Comparison of ENCODE assay signal across 9 cellular contexts in the genomic region with DNA sequence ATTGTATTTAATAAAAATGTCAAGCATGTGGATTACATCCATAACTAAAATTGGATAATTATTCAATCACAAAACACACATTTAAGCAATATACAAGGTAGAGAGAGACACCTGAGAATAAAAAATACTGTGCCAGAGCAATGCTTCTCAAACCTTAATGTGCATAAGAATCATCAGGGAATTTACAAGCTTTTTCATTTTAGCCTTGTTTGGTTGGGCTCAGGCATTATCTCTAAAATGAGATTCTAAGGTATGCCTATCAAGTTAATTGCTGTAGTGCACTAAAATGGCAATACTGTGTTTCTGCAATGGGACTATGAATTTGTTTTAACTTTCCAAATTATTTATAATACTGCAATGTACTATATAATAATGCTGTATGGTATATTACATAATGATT. TPM values are rescaled to one million over a fixed set of nuclear protein-coding genes. Genes with fewer than 3 reads are reported as not detected.
DNase-seq lines count a peak whose midpoint lies in the region; ATAC-seq and TF ChIP-seq lines count a peak whose summit lies in the region.
"Had no signal": no experiment of that assay in that cellular context is flagged by ENCODE, and none has a peak within 500 bp of the region (broad histone marks: within the 10 kb centered on the region; RNA-seq: fewer than 3 reads in every experiment).

No MANE protein-coding gene starts in this region.

- H3K27me3 ChIP-seq in A673 (replicated peaks; ENCODE audit: insufficient read depth, low read depth, low read length, poor library complexity) (no peaks in the 10 kb centered on the region), HUES6 (ENCODE audit: control insufficient read depth, insufficient read depth, low read length) (no peaks in the 10 kb centered on the region), mucosa of stomach (ENCODE audit: control insufficient read depth, insufficient read depth, low read length) (no peaks in the 10 kb centered on the region)

- TF ChIP-seq CTCF in A673 (conservative IDR thresholded peaks at IDR 0.05; ENCODE audit: low read depth, low read length), result no peak
- TF ChIP-seq CTCF in cardiac fibroblast (IDR thresholded peaks at IDR 0.05; ENCODE audit: low read depth, low read length), result no peak

- POLR2A ChIA-PET in A673 (lab: Charles Lee; ENCODE audit: low non-redundant PET), result no interaction called here

- peaks cover 14% of the 10 kb centered on the region for H3K36me3 ChIP-seq in A673 (ENCODE audit: insufficient read depth, low read length, poor library complexity, severe bottlenecking)
- peaks cover 12% of the 10 kb centered on the region for H3K36me3 ChIP-seq in HUES6 (ENCODE audit: control insufficient read depth, insufficient read depth, low read length)
- H3K36me3 ChIP-seq in mucosa of stomach (ENCODE audit: control insufficient read depth, insufficient read depth, low read length), result no peaks in the 10 kb centered on the region

- no peak for ATAC-seq in HG03432 (IDR thresholded peaks at IDR 0.05; ENCODE audit: unreplicated experiment)
- ATAC-seq in GM21528 (IDR thresholded peaks at IDR 0.05; ENCODE audit: low FRiP score, unreplicated experiment), result no peak
- ATAC-seq in GM19324 (IDR thresholded peaks at IDR 0.05; ENCODE audit: low FRiP score, unreplicated experiment), result no peak

- H3K4me3 ChIP-seq in A673 (ENCODE audit: low read depth, low read length, poor library complexity, severe bottlenecking), result peak overlapping the region; percentile 90
- H3K4me3 ChIP-seq in HUES6 (ENCODE audit: low read depth, low read length), result peak overlapping the region; percentile 90
- peak overlapping the region; percentile 68 to 72 for H3K4me3 ChIP-seq in cardiac fibroblast (replicated peaks in 1 of 2; ENCODE audit: low read depth in 2 of 2, low read length in 2 of 2)
- H3K4me3 ChIP-seq in mucosa of stomach (ENCODE audit: low read length), result peak overlapping the region; percentile 80

- DNase-seq in A673 (ENCODE audit: low spot score) (no peak), cardiac fibroblast (ENCODE audit: low read depth in 2 of 2) (no peak), NCI-H510A (lab: John Stamatoyannopoulos, UW) (no peak)
- DNase-seq: NCI-H1417 treated with DMSO at 0.1 percent for 48 hours had no signal

- H3K9me3 ChIP-seq in A673 (ENCODE audit: low read depth, low read length, poor library complexity, severe bottlenecking) (peaks cover 6% of the 10 kb centered on the region), HUES6 (ENCODE audit: control insufficient read depth, insufficient read depth, low read depth, low read length) (peaks cover 12% of the 10 kb centered on the region; the same call in 1 of the 2 replicates), mucosa of stomach (ENCODE audit: control insufficient read depth, low read length) (no peaks in the 10 kb centered on the region)

- peak overlapping the region; percentile 97 for H3K27ac ChIP-seq in A673 (ENCODE audit: low read depth, low read length, poor library complexity, severe bottlenecking)
- H3K27ac ChIP-seq in HUES6 (ENCODE audit: low read depth, low read length), result peak overlapping the region; percentile 98

- H3K4me1 ChIP-seq in A673 (ENCODE audit: insufficient read depth, low read length, poor library complexity, severe bottlenecking) (peaks cover 4% of the 10 kb centered on the region), HUES6 (ENCODE audit: control insufficient read depth, insufficient read depth, low read length) (peaks cover 5% of the 10 kb centered on the region), mucosa of stomach (ENCODE audit: control insufficient read depth, insufficient read depth, low read length) (peaks cover 4% of the 10 kb centered on the region)

- no TSS peak for BruUV-seq in A673 (replicated peaks; lab: Mats Ljungman, UMichigan)

- intact Hi-C loops in A673 (cut with micrococcal nuclease; ENCODE audit: unreplicated experiment), result loop anchor here (2.0 kb wide), 1 partner anchor 21 kb away; a partner anchor contains a TSS

- H3K9ac ChIP-seq in HUES6 (ENCODE audit: low read length), result peak overlapping the region; percentile 93
- peak overlapping the region; percentile 99 for H3K9ac ChIP-seq in mucosa of stomach (ENCODE audit: low read length)

- CTCF ChIA-PET in A673 (lab: Charles Lee), result interaction anchor here (0.7 to 1.0 kb wide), 2 partner anchors 22 to 157 kb away, joined by 3 read pairs; no protein-coding TSS in a partner anchor

RNA-seq across cellular contexts. Expression of a gene that starts 1.0 kb away (rescaled TPM):
- 110 and 116 TPM in 2 replicates for total RNA-seq in A673 (2021)

RNA-seq across cellular contexts. Expression of a gene that starts 20.7 kb away (rescaled TPM):
- 252 and 293 TPM in 2 replicates for total RNA-seq in A673 (2021)

RNA-seq across cellular contexts. Expression of a gene that starts 30.0 kb away (rescaled TPM):
- 55.9 and 71.9 TPM in 2 replicates for total RNA-seq in A673 (2021)
